32 cellular contexts compared by ENCODE assay signal in genomic region chr14:104319489-104320241, GRCh38.
A peak's percentile ranks its signal among the peaks of the same experiment; 100 is the strongest.
DNase-seq lines count a peak whose midpoint lies in the region; ATAC-seq, FAIRE-seq and TF ChIP-seq lines count a peak whose summit lies in the region.
"Had no signal": no experiment of that assay in that cellular context is flagged by ENCODE, and none has a peak within 500 bp of the region (broad histone marks: within the 10 kb centered on the region; RNA-seq: fewer than 3 reads in every experiment).

No MANE protein-coding gene starts in this region.

- no peak overlapping the region for H3K27ac Mint-ChIP-seq in type B pancreatic cell
- H3K27ac Mint-ChIP-seq: activated CD8-positive, alpha-beta T cell treated with anti-CD3 and anti-CD28 coated beads for 36 hours; activated naive CD4-positive, alpha-beta T cell treated with anti-CD3 and anti-CD28 coated beads, Interleukin-2, amount 50 U/mL, for 24 hours; immature natural killer cell had no signal

- H4K20me1 ChIP-seq in K562 (replicated peaks; ENCODE audit: control insufficient read depth, insufficient read depth, low read length), result no peaks in the 10 kb centered on the region

- no peak overlapping the region for H3K4me3 ChIP-seq in K562
- H3K4me3 ChIP-seq: cardiac muscle cell, left ventricle myocardium inferior, SK-N-MC, uterus had no signal

- no peak for TF ChIP-seq EP300 in K562 (IDR thresholded peaks at IDR 0.05; ENCODE audit: low read length)

- CTCF ChIA-PET in K562 (lab: Yijun Ruan, JAX; ENCODE audit: low intra/inter-chr PET ratio), result no interaction called here

- in situ Hi-C loops in K562 (cut with MboI), result no loop called here

- H3K4me3 Mint-ChIP-seq in type B pancreatic cell, result no peak overlapping the region
- H3K4me3 Mint-ChIP-seq: activated CD8-positive, alpha-beta T cell treated with anti-CD3 and anti-CD28 coated beads for 36 hours; activated naive CD4-positive, alpha-beta T cell treated with anti-CD3 and anti-CD28 coated beads, Interleukin-2, amount 50 U/mL, for 24 hours; CD14-positive monocyte; immature natural killer cell; naive thymus-derived CD8-positive, alpha-beta T cell had no signal

- no peaks in the 10 kb centered on the region for H3K9me3 Mint-ChIP-seq in type B pancreatic cell
- H3K9me3 Mint-ChIP-seq: activated CD8-positive, alpha-beta T cell treated with anti-CD3 and anti-CD28 coated beads for 36 hours; activated naive CD4-positive, alpha-beta T cell treated with anti-CD3 and anti-CD28 coated beads, Interleukin-2, amount 50 U/mL, for 24 hours; CD14-positive monocyte; immature natural killer cell; naive thymus-derived CD8-positive, alpha-beta T cell had no signal

- H3K9me1 ChIP-seq in K562 (ENCODE audit: control insufficient read depth, insufficient read depth, low read length), result no peaks in the 10 kb centered on the region

- H3K36me3 Mint-ChIP-seq in type B pancreatic cell, result no peaks in the 10 kb centered on the region
- H3K36me3 Mint-ChIP-seq: activated naive CD4-positive, alpha-beta T cell treated with anti-CD3 and anti-CD28 coated beads, Interleukin-2, amount 50 U/mL, for 24 hours; CD14-positive monocyte; immature natural killer cell; naive thymus-derived CD8-positive, alpha-beta T cell had no signal

- TF ChIP-seq RAD21 in K562 (CRISPR knock-in tag; conservative IDR thresholded peaks at IDR 0.05 in 1 of 2, IDR thresholded peaks at IDR 0.05 in 1 of 2), result no peak

- peaks cover 0 to 8% of the 10 kb centered on the region in 2 experiments; a peak in 1 of 5 replicates for H3K27me3 ChIP-seq in K562 (ENCODE audit: control insufficient read depth in 2 of 2, insufficient read depth in 2 of 2, low read length in 2 of 2)
- H3K27me3 ChIP-seq: cardiac muscle cell, uterus had no signal

- no peak overlapping the region for H3K27ac ChIP-seq in K562 (ENCODE audit: extremely low read depth, low read depth, low read length)
- H3K27ac ChIP-seq: cardiac muscle cell, KMS-11, left ventricle myocardium inferior, SK-N-MC, uterus had no signal

- no peaks in the 10 kb centered on the region for H3K79me2 ChIP-seq in K562 (ENCODE audit: control insufficient read depth, insufficient read depth, low read length)

- no peak for TF ChIP-seq POLR2A in K562 (conservative IDR thresholded peaks at IDR 0.05)

- peaks cover 7% of the 10 kb centered on the region for H3K27me3 Mint-ChIP-seq in type B pancreatic cell

- WGBS in K562 (ENCODE audit: insufficient coverage, low coverage, missing lambda C conversion rate), result 0% methylated on average over 12 of the region's 23 CpGs

- H3K9me3 ChIP-seq in K562 (replicated peaks; ENCODE audit: control insufficient read depth, insufficient read depth, low read depth, low read length), result no peaks in the 10 kb centered on the region
- H3K9me3 ChIP-seq: left ventricle myocardium inferior, uterus had no signal

- POLR2A ChIA-PET in K562 (lab: Yijun Ruan, JAX), result interaction anchor here (0.6 to 1.2 kb wide), 2 partner anchors 14 to 151 kb away, joined by 3 to 5 read pairs; no protein-coding TSS in a partner anchor

- ATAC-seq in Right ventricle myocardium inferior (no peak), K562 (no peak), GM21381 (IDR thresholded peaks at IDR 0.05; ENCODE audit: unreplicated experiment) (no peak), GM21576 (IDR thresholded peaks at IDR 0.05; ENCODE audit: unreplicated experiment) (no peak)
- ATAC-seq: activated CD8-positive, alpha-beta T cell treated with anti-CD3 and anti-CD28 coated beads for 36 hours; naive thymus-derived CD8-positive, alpha-beta T cell had no signal

- no peak for TF ChIP-seq CTCF in K562 (IDR thresholded peaks at IDR 0.05 in 2 of 3, conservative IDR thresholded peaks at IDR 0.05 in 1 of 3; ENCODE audit: insufficient read depth in 2 of 3, low read depth in 1 of 3, low read length in 3 of 3)
- TF ChIP-seq CTCF in type B pancreatic cell (conservative IDR thresholded peaks at IDR 0.05), result no peak

- intact Hi-C loops in cardiac septum (cut with DNase I) (no loop called here), Right ventricle myocardium inferior (cut with DNase I) (no loop called here), K562 (cut with micrococcal nuclease) (no loop called here)

- no peaks in the 10 kb centered on the region for H3K4me1 ChIP-seq in K562 (replicated peaks in 1 of 2; ENCODE audit: control insufficient read depth in 2 of 2, insufficient read depth in 2 of 2, low read length in 2 of 2)
- H3K4me1 ChIP-seq: uterus had no signal

- peaks cover 9% of the 10 kb centered on the region for H3K4me1 Mint-ChIP-seq in type B pancreatic cell (ENCODE audit: unreplicated experiment)
- H3K4me1 Mint-ChIP-seq: activated naive CD4-positive, alpha-beta T cell treated with anti-CD3 and anti-CD28 coated beads, Interleukin-2, amount 50 U/mL, for 24 hours; CD14-positive monocyte; immature natural killer cell had no signal

- no peak overlapping the region for H2AFZ ChIP-seq in K562 (ENCODE audit: low read depth, low read length)

- FAIRE-seq in K562 (lab: Jason Lieb, UNC), result no peak
- FAIRE-seq: frontal cortex, HTR-8/SVneo, TTC549 had no signal

- BruUV-seq in K562 (replicated peaks; lab: Mats Ljungman, UMichigan), result no TSS peak

- H3K9ac ChIP-seq in K562 (ENCODE audit: insufficient read depth in 1 of 2, low read depth in 2 of 2, low read length in 2 of 2), result no peak overlapping the region
- H3K9ac ChIP-seq: KMS-11 had no signal

- DNase-seq in cardiac septum (ENCODE audit: low spot score) (peak; percentile 74), Right ventricle myocardium inferior (ENCODE audit: missing footprints) (no peak), K562 (ENCODE audit: extremely low read depth in 1 of 4, low spot score in 3 of 4) (no peak), mesenteric fat pad (ENCODE audit: low spot score) (peak; percentile 82), type B pancreatic cell (ENCODE audit: extremely low spot score, unreplicated experiment) (peak; percentile 65), NCI-H1417 (lab: John Stamatoyannopoulos, UW) (no peak)
- DNase-seq: activated CD8-positive, alpha-beta T cell treated with anti-CD3 and anti-CD28 coated beads for 36 hours; activated T-cell treated with anti-CD3 and anti-CD28 coated beads for 4 hours; DMS79; GDM1; hippocampal formation; immature natural killer cell; midbrain; MM.1S; NCI-H2081; NCI-H2227 treated with DMSO at 0.1 percent for 48 hours; occipital lobe; RPMI8226; stimulated activated CD4-positive, alpha-beta T cell treated with anti-CD3 and anti-CD28 coated beads, Interleukin-2, amount 100 ng/mL, for 48 hours had no signal

- H3K4me2 ChIP-seq in K562 (ENCODE audit: insufficient read depth, low read length), result no peak overlapping the region
- H3K4me2 ChIP-seq: KMS-11 had no signal

- H3K36me3 ChIP-seq in K562 (ENCODE audit: control insufficient read depth, insufficient read depth, low read length), result no peaks in the 10 kb centered on the region
- H3K36me3 ChIP-seq: cardiac muscle cell, left ventricle myocardium inferior, uterus had no signal

TF ChIP-seq in K562, 482 proteins besides CTCF, POLR2A, EP300 and RAD21:
- TF ChIP-seq AFF4 (CRISPR knock-in tag; IDR thresholded peaks at IDR 0.05) (no peak), ZNF263 (CRISPR knock-in tag; IDR thresholded peaks at IDR 0.05; ENCODE audit: borderline replicate concordance) (0 out of 2 replicates have a peak, but pooled peaks have one; percentile 23)

Comparison
In these comparisons a context has a peak if more than half of its experiments do, and no peak if none do; other contexts are left out.
1. DNase-seq: peak in cardiac septum (single experiment), mesenteric fat pad (single experiment) and type B pancreatic cell (single experiment); none in Right ventricle myocardium inferior (single experiment), K562 (0 of 4) and NCI-H1417 (0 of 3).